In genomic region chr2:774436-774835, GRCh38 we compare ENCODE assay signal across 1 cellular context.
A peak's percentile ranks its signal among the peaks of the same experiment; 100 is the strongest.
TF ChIP-seq lines count a peak whose summit lies in the region.

No MANE protein-coding gene starts in this region.

TF ChIP-seq in GM23338, 12 proteins besides CTCF, POLR2A, EP300 and RAD21 (continued from another document):
- TF ChIP-seq ETS1 (IDR thresholded peaks at IDR 0.05) (0 out of 2 replicates have a peak, but pooled peaks have one; percentile 17), POLR2AphosphoS5 (IDR thresholded peaks at IDR 0.05; ENCODE audit: low read depth) (no peak), ZNF331 (CRISPR knock-in tag; IDR thresholded peaks at IDR 0.05; ENCODE audit: low read depth) (no peak), EZH2phosphoT487 (IDR thresholded peaks at IDR 0.05; ENCODE audit: unreplicated experiment) (no peak), NANOG (IDR thresholded peaks at IDR 0.05; ENCODE audit: borderline replicate concordance) (no peak), STAT1 (IDR thresholded peaks at IDR 0.05; ENCODE audit: unreplicated experiment) (no peak), ZNF462 (CRISPR knock-in tag; IDR thresholded peaks at IDR 0.05) (0 out of 2 replicates have a peak, but pooled peaks have one; percentile 9), EZH2 (IDR thresholded peaks at IDR 0.05; ENCODE audit: low read depth, unreplicated experiment) (no peak), JUNB (IDR thresholded peaks at IDR 0.05; ENCODE audit: unreplicated experiment) (no peak)
